1 cellular context compared by ENCODE assay signal in the genomic region with DNA sequence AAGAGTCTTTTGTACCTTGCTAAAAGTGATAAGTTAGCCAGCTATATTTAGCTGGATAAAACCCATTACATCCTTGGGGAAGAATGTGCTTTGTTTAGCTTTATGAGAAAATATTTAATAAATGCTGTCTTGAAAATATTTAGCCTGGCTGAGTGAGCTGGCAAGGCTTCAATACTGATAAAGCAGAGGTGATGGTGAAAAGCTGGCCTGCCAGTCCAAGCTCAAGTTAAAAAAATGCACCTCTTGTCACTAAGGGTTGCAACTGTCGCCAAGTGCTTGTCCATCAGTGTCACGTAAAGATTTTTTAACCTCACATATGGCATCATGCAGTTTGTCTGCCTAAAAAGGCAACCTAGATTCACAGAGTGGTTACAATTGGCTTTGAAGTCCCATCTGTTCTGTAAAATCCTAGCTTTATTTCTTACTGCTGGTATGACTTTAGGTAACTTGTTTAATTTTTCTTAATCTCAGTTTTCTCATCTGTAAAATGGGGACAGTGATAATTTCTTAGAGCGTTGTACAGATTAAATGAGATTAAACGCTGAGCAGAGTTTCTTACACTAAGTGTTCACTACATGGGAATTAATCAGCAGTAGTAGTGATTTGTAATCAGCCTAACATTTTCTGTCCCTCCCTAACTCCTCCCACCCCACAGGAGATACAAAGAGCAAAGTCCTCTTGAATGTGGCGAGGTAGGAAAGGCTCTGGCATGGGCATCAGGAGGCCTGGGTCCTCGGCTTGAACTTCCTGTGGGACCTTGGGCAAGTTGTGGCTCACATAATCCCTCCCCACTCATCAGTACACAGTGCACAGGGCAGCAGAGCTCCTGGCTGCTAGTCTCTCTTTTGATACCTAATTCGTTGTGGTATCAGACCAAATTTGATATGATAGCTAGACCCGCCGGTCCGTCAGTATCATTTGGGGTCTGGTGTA.
TF ChIP-seq lines count a peak whose summit lies in the region.

No MANE protein-coding gene starts in this region.

TF ChIP-seq in endothelial cell of umbilical vein, 7 proteins besides CTCF, POLR2A, EP300 and RAD21:
- TF ChIP-seq EZH2 (IDR thresholded peaks at IDR 0.05; ENCODE audit: borderline replicate concordance, low read depth, low read length, severe bottlenecking) (no peak), MYC (IDR thresholded peaks at IDR 0.05; ENCODE audit: low read depth, low read length) (no peak), JUN (IDR thresholded peaks at IDR 0.05; ENCODE audit: borderline replicate concordance, insufficient read depth, insufficient read length, low read depth) (no peak), GATA2 (IDR thresholded peaks at IDR 0.05; ENCODE audit: insufficient read depth, insufficient read length, low read depth, low read length) (no peak)
- TF ChIP-seq, protein P1, sequence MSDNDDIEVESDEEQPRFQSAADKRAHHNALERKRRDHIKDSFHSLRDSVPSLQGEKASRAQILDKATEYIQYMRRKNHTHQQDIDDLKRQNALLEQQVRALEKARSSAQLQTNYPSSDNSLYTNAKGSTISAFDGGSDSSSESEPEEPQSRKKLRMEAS (IDR thresholded peaks at IDR 0.05; ENCODE audit: insufficient read depth, insufficient read length): no peak
